8 cellular contexts compared by ENCODE assay signal in genomic region chr9:115090486-115090885, GRCh38. TPM values are rescaled to one million over a fixed set of nuclear protein-coding genes. Genes with fewer than 3 reads are reported as not detected.
"Had no signal": no experiment of that assay in that cellular context is flagged by ENCODE, and none has a peak within 500 bp of the region (broad histone marks: within the 10 kb centered on the region; RNA-seq: fewer than 3 reads in every experiment).

No MANE protein-coding gene starts in this region.

- H3K27ac ChIP-seq: HL-60 had no signal

- H3K4me1 ChIP-seq: HAP-1 had no signal

- DNase-seq: GOT3, H7, HFFc6, IMR-90 had no signal

- ATAC-seq: HCT116, K562 had no signal

- H3K4me3 Mint-ChIP-seq: HFFc6 had no signal

- H3K27ac Mint-ChIP-seq: HFFc6 had no signal

- H3K36me3 ChIP-seq: HAP-1 had no signal

- H3K4me3 ChIP-seq: HAP-1, K562 had no signal

- H3K9me3 ChIP-seq: HAP-1 had no signal

- H3K9me3 Mint-ChIP-seq: HFFc6 had no signal

RNA-seq across cellular contexts. Expression of gene TNC, which starts 27.5 kb away (rescaled TPM):
- polyA plus RNA-seq: K562 had no signal
